ENCODE assay signal across 13 cellular contexts in genomic region chr17:39705786-39706348, GRCh38. TPM values are rescaled to one million over a fixed set of nuclear protein-coding genes. Genes with fewer than 3 reads are reported as not detected.
DNase-seq lines count a peak whose midpoint lies in the region; FAIRE-seq and TF ChIP-seq lines count a peak whose summit lies in the region.
"Had no signal": no experiment of that assay in that cellular context is flagged by ENCODE, and none has a peak within 500 bp of the region (broad histone marks: within the 10 kb centered on the region; RNA-seq: fewer than 3 reads in every experiment).

No MANE protein-coding gene starts in this region.

- WGBS in HUES64 = 91% methylated on average over 12 of the region's 12 CpGs
- WGBS in small intestine, 3 donors = 13 to 66% (median 40%) methylated on average over 12 of the region's 12 CpGs

- H3K36me3 ChIP-seq in HUES64 (ENCODE audit: insufficient read depth, low read length) (peaks cover 54% of the 10 kb centered on the region), bronchial epithelial cell (ENCODE audit: control insufficient read depth, insufficient read depth, low read length) (peaks cover 31% of the 10 kb centered on the region), small intestine (ENCODE audit: control insufficient read depth in 2 of 2, insufficient read depth in 2 of 2, low read length in 2 of 2) (peaks cover 3 to 6% of the 10 kb centered on the region in 2 donors)

- H3K4me3 ChIP-seq in HUES64 (ENCODE audit: low read length) (no peak overlapping the region), bronchial epithelial cell (ENCODE audit: low read depth, low read length) (no peak overlapping the region), small intestine (ENCODE audit: low read depth in 1 of 2, low read length in 2 of 2) (no peak overlapping the region)

- TF ChIP-seq CTCF in bronchial epithelial cell (IDR thresholded peaks at IDR 0.05; ENCODE audit: insufficient read depth, low read length, severe bottlenecking) = peak; percentile 4

- no peak for FAIRE-seq in bronchial epithelial cell (lab: Jason Lieb, UNC)
- no peak for FAIRE-seq in small intestine (lab: Jason Lieb, UNC)

- H3K9me3 ChIP-seq in HUES64 (ENCODE audit: insufficient read depth, low read depth, low read length) = no peaks in the 10 kb centered on the region
- H3K9me3 ChIP-seq in small intestine (ENCODE audit: control insufficient read depth, low read depth) = no peaks in the 10 kb centered on the region
- H3K9me3 ChIP-seq: SK-N-SH had no signal

- no peak overlapping the region for H3K9ac ChIP-seq in HUES64 (ENCODE audit: low read depth, low read length)
- H3K9ac ChIP-seq: SK-N-SH had no signal

- peak overlapping the region; percentile 79 for H3K27ac ChIP-seq in HUES64 (ENCODE audit: low read depth, low read length)
- H3K27ac ChIP-seq in small intestine (ENCODE audit: low read depth in 1 of 2, low read length in 1 of 2) = peak overlapping the region; percentile 76 to 81

- H3K4me1 ChIP-seq in HUES64 (ENCODE audit: insufficient read depth, low read length) = peaks cover 34% of the 10 kb centered on the region
- peaks cover 9 to 14% of the 10 kb centered on the region in 2 donors for H3K4me1 ChIP-seq in small intestine (ENCODE audit: control insufficient read depth in 2 of 2, insufficient read depth in 1 of 2, low read depth in 1 of 2, low read length in 1 of 2)

- no peaks in the 10 kb centered on the region for H3K27me3 ChIP-seq in HUES64 (ENCODE audit: insufficient read depth, low read length)
- H3K27me3 ChIP-seq in bronchial epithelial cell (ENCODE audit: control insufficient read depth, insufficient read depth, low read length) = no peaks in the 10 kb centered on the region
- no peaks in the 10 kb centered on the region for H3K27me3 ChIP-seq in small intestine (ENCODE audit: control insufficient read depth in 2 of 2, insufficient read depth in 2 of 2, low read length in 2 of 2)

- peak; percentile 86 for DNase-seq in bronchial epithelial cell (ENCODE audit: low read depth)
- peak; percentile 66 for DNase-seq in left kidney (ENCODE audit: low read depth, low spot score)
- DNase-seq in small intestine = peak; percentile 93
- no peak for DNase-seq in AG08395 (ENCODE audit: low spot score)
- no peak for DNase-seq in stimulated activated naive CD4-positive, alpha-beta T cell (lab: John Stamatoyannopoulos, UW)
- DNase-seq in SHP77 treated with DMSO at 0.1 percent for 48 hours (lab: John Stamatoyannopoulos, UW) = no peak
- DNase-seq in 8988T = no peak
- DNase-seq: activated CD4-positive, alpha-beta T cell treated with anti-CD3 and anti-CD28 coated beads, Interleukin-2, amount 50 U/mL, for 4 hours; COR-L47; effector memory CD4-positive, alpha-beta T cell; SK-N-SH had no signal

RNA-seq across cellular contexts. Expression of gene ERBB2, which starts 6.0 kb away (rescaled TPM):
- polyA plus RNA-seq in HUES64 (2013, experiment 1 of 2) = 138 TPM
- 104 TPM for polyA plus RNA-seq in HUES64 (2013, experiment 2 of 2)
- 32.1 and 62.3 TPM in 2 replicates for total RNA-seq in bronchial epithelial cell
- polyA plus RNA-seq in small intestine = 10 to 100 TPM; 43.0 to 83.2 (median 56.2) TPM

RNA-seq across cellular contexts. Expression of gene PGAP3, which starts 18.0 kb away (rescaled TPM):
- polyA plus RNA-seq in HUES64 (2013, experiment 1 of 2) = 10.3 TPM
- polyA plus RNA-seq in HUES64 (2013, experiment 2 of 2) = 8.7 TPM
- 10.8 TPM in 2 replicates for total RNA-seq in bronchial epithelial cell
- polyA plus RNA-seq in small intestine = 10 to 100 TPM; 20.6 to 35.5 (median 21.6) TPM

RNA-seq across cellular contexts. Expression of gene MIEN1, which starts 24.5 kb away (rescaled TPM):
- polyA plus RNA-seq in HUES64 (2013, experiment 1 of 2) = 29.9 TPM
- 42.8 TPM for polyA plus RNA-seq in HUES64 (2013, experiment 2 of 2)
- 26.6 and 34.1 TPM in 2 replicates for total RNA-seq in bronchial epithelial cell
- 100 to 1,000 TPM in 2 of 3 donors, 10 to 100 TPM in 1; 74.0 to 155 (median 154) TPM for polyA plus RNA-seq in small intestine

RNA-seq across cellular contexts. Expression of gene GRB7, which starts 31.9 kb away (rescaled TPM):
- 15.8 TPM for polyA plus RNA-seq in HUES64 (2013, experiment 1 of 2)
- 14.2 TPM for polyA plus RNA-seq in HUES64 (2013, experiment 2 of 2)
- total RNA-seq in bronchial epithelial cell = 9.0 and 14.0 TPM in 2 replicates
- 10 to 100 TPM; 10.9 to 13.9 (median 12.2) TPM for polyA plus RNA-seq in small intestine
- total RNA-seq: pulmonary artery endothelial cell had no signal
- polyA plus RNA-seq: SK-N-SH had no signal

RNA-seq across cellular contexts. Expression of gene PNMT, which starts 37.6 kb away (rescaled TPM):
- polyA plus RNA-seq in HUES64 (2013, experiment 1 of 2) = 2.9 TPM
- 1.9 TPM for polyA plus RNA-seq in HUES64 (2013, experiment 2 of 2)
- total RNA-seq in bronchial epithelial cell = not detected in 2 replicates
- 1 to 10 TPM; 3.4 to 7.8 (median 6.5) TPM for polyA plus RNA-seq in small intestine
- total RNA-seq: pulmonary artery endothelial cell had no signal

Comparison
In these comparisons a context has a peak if more than half of its experiments do, and no peak if none do; other contexts are left out.
1. DNase-seq: peak in bronchial epithelial cell (single experiment), left kidney (single experiment) and small intestine (single experiment); none in AG08395 (single experiment), stimulated activated naive CD4-positive, alpha-beta T cell (0 of 6), SHP77 treated with DMSO at 0.1 percent for 48 hours (single experiment) and 8988T (single experiment).